Comparison of ENCODE assay signal across 11 cellular contexts in genomic region chr4:159043861-159044260, GRCh38.
"Had no signal": no experiment of that assay in that cellular context is flagged by ENCODE, and none has a peak within 500 bp of the region (broad histone marks: within the 10 kb centered on the region; RNA-seq: fewer than 3 reads in every experiment).

No MANE protein-coding gene starts in this region.

- H2AFZ ChIP-seq: GM23248 had no signal

- H3K9ac ChIP-seq: GM23248 had no signal

- ATAC-seq: GM23338, HCT116 had no signal

- H3K9me3 Mint-ChIP-seq: GM23338, H9, HFFc6 had no signal

- H3K4me3 ChIP-seq: GM23248, GM23338, HAP-1 had no signal

- H3K36me3 ChIP-seq: HAP-1 had no signal

- H3K27ac ChIP-seq: GM23248 had no signal

- H3K4me2 ChIP-seq: GM23338 had no signal

- H3K27ac Mint-ChIP-seq: GM23338, HFFc6 had no signal

- H3K4me3 Mint-ChIP-seq: GM23338, H9, HFFc6 had no signal

- H3K9me3 ChIP-seq: HAP-1 had no signal

- FAIRE-seq: H1, H54 had no signal

- DNase-seq: GM23248, GOT3, H7, H9, HCEC 1CT, HFFc6 had no signal
